Comparison of ENCODE assay signal across 8 cellular contexts in the genomic region with DNA sequence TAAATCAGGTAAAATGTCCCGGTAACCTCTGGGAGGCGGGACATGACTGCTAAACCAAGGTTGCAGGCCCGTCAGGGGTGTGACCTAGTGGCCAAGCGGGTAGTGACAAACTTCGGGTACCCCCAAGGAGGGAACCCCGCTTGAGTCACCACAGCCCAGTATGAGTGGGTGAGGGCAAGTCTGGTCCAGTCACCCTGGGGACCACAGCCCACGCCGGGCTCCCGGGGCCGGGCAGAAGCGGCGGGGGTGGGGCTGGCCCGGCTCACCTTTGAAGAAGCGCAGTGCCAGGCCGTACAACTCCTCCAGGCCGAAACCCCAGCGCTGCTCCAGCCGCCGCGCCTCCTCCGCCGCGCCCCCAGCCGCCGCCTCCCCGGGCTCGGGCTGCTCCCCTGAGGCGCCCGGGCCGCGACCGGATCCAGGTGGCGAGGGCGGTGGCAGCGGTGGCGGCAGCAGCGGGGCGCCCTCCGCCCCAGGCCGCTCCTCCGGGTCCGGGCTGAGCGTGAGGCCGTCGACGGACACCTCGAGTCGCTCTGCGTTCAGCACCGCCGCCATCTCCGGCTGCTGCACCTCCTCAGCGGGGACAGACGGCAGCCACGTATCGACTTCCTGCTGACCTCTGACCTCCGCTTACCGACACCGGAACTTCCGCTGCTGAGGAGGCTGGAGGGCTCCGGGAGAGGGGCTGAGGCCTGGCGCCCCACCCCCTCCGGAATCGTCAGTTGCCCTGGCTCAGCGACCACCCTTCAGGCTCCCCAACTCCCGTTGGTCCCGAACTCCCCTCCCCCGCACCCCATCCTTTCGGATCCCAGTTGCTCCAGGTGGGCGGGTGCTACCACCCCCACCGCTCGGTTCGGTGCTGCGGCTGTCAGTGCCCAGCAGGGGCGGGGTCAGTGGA. TPM values are rescaled to one million over a fixed set of nuclear protein-coding genes. Genes with fewer than 3 reads are reported as not detected.
DNase-seq lines count a peak whose midpoint lies in the region; ATAC-seq and TF ChIP-seq lines count a peak whose summit lies in the region.

A gene (minus strand): TSS at position 618 of the 895 bp plus-strand sequence. CDS start 66 bp downstream, at position 552.

- H3K4me2 ChIP-seq in KMS-11, result peak within 1 kb of the TSS; percentile 88

- peaks cover 54% of the 10 kb centered on the region for H3K79me2 ChIP-seq in KMS-11 (ENCODE audit: insufficient read depth, low read depth)

- no peaks in the 10 kb centered on the region for H3K9me3 ChIP-seq in Panc1 (ENCODE audit: control insufficient read depth, insufficient read depth, low read depth, low read length)
- no peaks in the 10 kb centered on the region for H3K9me3 ChIP-seq in esophagus (ENCODE audit: control insufficient read depth in 2 of 2, insufficient read depth in 1 of 2, low read depth in 1 of 2, low read length in 1 of 2)
- H3K9me3 ChIP-seq in muscle layer of colon (ENCODE audit: low read length), result no peaks in the 10 kb centered on the region

- H3K36me3 Mint-ChIP-seq in activated T-cell treated with anti-CD3 and anti-CD28 coated beads, Interleukin-2, amount 50 U/mL, for 24 hours (ENCODE audit: low read depth), result peaks cover 29% of the 10 kb centered on the region

- CTCF ChIA-PET in Panc1 (lab: Charles Lee), result no interaction called here

- peak; percentile 78 for DNase-seq in DMS53 treated with DMSO at 0.1 percent for 48 hours (lab: John Stamatoyannopoulos, UW; ENCODE audit: unreplicated experiment)
- DNase-seq in Panc1 (ENCODE audit: low read depth, low spot score), result no peak
- peak; percentile 89 for DNase-seq in activated T-cell treated with anti-CD3 and anti-CD28 coated beads, Interleukin-2, amount 50 U/mL, for 24 hours
- DNase-seq in stimulated activated CD8-positive, alpha-beta memory T cell treated with anti-CD3 and anti-CD28 coated beads, Interleukin-7, amount 100 ng/mL, for 1 hour (ENCODE audit: low read depth in 2 of 2), result peak; percentile 61 to 67

- peak within 1 kb of the TSS; percentile 88 for H3K4me3 ChIP-seq in KMS-11 (IDR thresholded peaks at IDR 0.05; ENCODE audit: insufficient read depth, low read depth, low read length)
- peak within 1 kb of the TSS; percentile 91 to 92 for H3K4me3 ChIP-seq in Panc1 (ENCODE audit: low read depth in 2 of 2, low read length in 2 of 2)
- peak within 1 kb of the TSS; percentile 76 to 87 for H3K4me3 ChIP-seq in esophagus (ENCODE audit: low read depth in 1 of 2, low read length in 2 of 2)
- peak within 1 kb of the TSS; percentile 87 to 89 for H3K4me3 ChIP-seq in muscle layer of colon (ENCODE audit: low read depth in 1 of 2, low read length in 2 of 2)

- intact Hi-C loops in Panc1 (cut with micrococcal nuclease; ENCODE audit: unreplicated experiment), result no loop called here

- in situ Hi-C loops in Panc1 (cut with HindIII; ENCODE audit: low pct_unique_long_range_greater_than_20kb, low sequenced_read_pairs), result no loop called here

- H3K27me3 ChIP-seq in KMS-11 (ENCODE audit: insufficient read depth, low read depth), result no peaks in the 10 kb centered on the region
- no peaks in the 10 kb centered on the region for H3K27me3 ChIP-seq in Panc1 (ENCODE audit: control insufficient read depth, insufficient read depth, low read length)
- no peaks in the 10 kb centered on the region for H3K27me3 ChIP-seq in esophagus (ENCODE audit: control insufficient read depth in 1 of 2, insufficient read depth in 2 of 2, low read length in 2 of 2)
- H3K27me3 ChIP-seq in muscle layer of colon (ENCODE audit: control insufficient read depth in 1 of 2, insufficient read depth in 2 of 2, low read length in 2 of 2), result no peaks in the 10 kb centered on the region

- POLR2A ChIA-PET in Panc1 (lab: Charles Lee), result no interaction called here

- no peaks in the 10 kb centered on the region for H3K27me3 Mint-ChIP-seq in activated T-cell treated with anti-CD3 and anti-CD28 coated beads, Interleukin-2, amount 50 U/mL, for 24 hours

- H2AFZ ChIP-seq in KMS-11 (ENCODE audit: low read depth), result peak within 1 kb of the TSS; percentile 95

- TF ChIP-seq CTCF in KMS-11 (conservative IDR thresholded peaks at IDR 0.05; ENCODE audit: low read depth, low read length) (no peak; the same call in 1 of the 2 replicates), Panc1 (IDR thresholded peaks at IDR 0.05) (no peak)

- H3K4me1 ChIP-seq in KMS-11 (ENCODE audit: low read depth, poor library complexity, severe bottlenecking) (peaks cover 41% of the 10 kb centered on the region), Panc1 (ENCODE audit: control insufficient read depth, insufficient read depth, low read length) (peaks cover 11% of the 10 kb centered on the region; the same call in 1 of the 2 replicates), esophagus (ENCODE audit: control insufficient read depth in 2 of 2, insufficient read depth in 2 of 2, low read length in 1 of 2) (no peaks in the 10 kb centered on the region), muscle layer of colon (ENCODE audit: insufficient read depth, low read length) (peaks cover 30% of the 10 kb centered on the region)

- H3K36me3 ChIP-seq in KMS-11 (ENCODE audit: insufficient read depth) (0 out of 2 replicates have a peak, but pooled peaks cover 6% of the 10 kb centered on the region), Panc1 (ENCODE audit: control insufficient read depth, insufficient read depth, low read length) (peaks cover 1% of the 10 kb centered on the region), esophagus (ENCODE audit: control insufficient read depth in 2 of 2, insufficient read depth in 2 of 2, low read length in 1 of 2) (no peaks in the 10 kb centered on the region), muscle layer of colon (ENCODE audit: insufficient read depth, low read length) (no peaks in the 10 kb centered on the region)

- H3K9ac ChIP-seq in KMS-11, result peak within 1 kb of the TSS; percentile 75
- H3K9ac ChIP-seq in muscle layer of colon (ENCODE audit: low read length), result peak within 1 kb of the TSS; percentile 91

- H3K9me3 Mint-ChIP-seq in activated T-cell treated with anti-CD3 and anti-CD28 coated beads, Interleukin-2, amount 50 U/mL, for 24 hours, result no peaks in the 10 kb centered on the region

- H3K27ac ChIP-seq in KMS-11 (peak within 1 kb of the TSS; percentile 67), Panc1 (ENCODE audit: low read length) (peak within 1 kb of the TSS; percentile 86), esophagus (ENCODE audit: low read depth in 2 of 2, low read length in 1 of 2) (peak within 1 kb of the TSS; percentile 94 to 95), muscle layer of colon (ENCODE audit: low read depth, low read length) (peak within 1 kb of the TSS; percentile 96)

- peak within 1 kb of the TSS; percentile 97 for H3K27ac Mint-ChIP-seq in activated T-cell treated with anti-CD3 and anti-CD28 coated beads, Interleukin-2, amount 50 U/mL, for 24 hours

- 0 to 1% methylated on average over 63 to 75 of the region's 75 CpGs for WGBS in esophagus, 2 donors

- no TSS peak for BruUV-seq in Panc1 (replicated peaks; lab: Mats Ljungman, UMichigan)

- H3K4me3 Mint-ChIP-seq in activated T-cell treated with anti-CD3 and anti-CD28 coated beads, Interleukin-2, amount 50 U/mL, for 24 hours, result peak within 1 kb of the TSS; percentile 92

- peaks cover 9% of the 10 kb centered on the region; the same call in 1 of the 2 replicates for H4K20me1 ChIP-seq in KMS-11 (ENCODE audit: insufficient read depth)

- peaks cover 40% of the 10 kb centered on the region for H3K4me1 Mint-ChIP-seq in activated T-cell treated with anti-CD3 and anti-CD28 coated beads, Interleukin-2, amount 50 U/mL, for 24 hours (ENCODE audit: low read depth)

- ATAC-seq in GM21737 (IDR thresholded peaks at IDR 0.05; ENCODE audit: unreplicated experiment) (peak; percentile 95), Panc1 (peak; percentile 98)

RNA-seq across cellular contexts. Expression of the gene that starts here (rescaled TPM):
- 31.2 TPM for total RNA-seq in Panc1 (2021; ENCODE audit: unreplicated experiment)
- polyA plus RNA-seq in Panc1 (2012; ENCODE audit: insufficient read length), result 20.8 TPM
- 10 to 100 TPM in 1 of 2 donors, 1 to 10 TPM in 1; 9.5 to 20.9 TPM for polyA plus RNA-seq in esophagus
